In the genomic region with DNA sequence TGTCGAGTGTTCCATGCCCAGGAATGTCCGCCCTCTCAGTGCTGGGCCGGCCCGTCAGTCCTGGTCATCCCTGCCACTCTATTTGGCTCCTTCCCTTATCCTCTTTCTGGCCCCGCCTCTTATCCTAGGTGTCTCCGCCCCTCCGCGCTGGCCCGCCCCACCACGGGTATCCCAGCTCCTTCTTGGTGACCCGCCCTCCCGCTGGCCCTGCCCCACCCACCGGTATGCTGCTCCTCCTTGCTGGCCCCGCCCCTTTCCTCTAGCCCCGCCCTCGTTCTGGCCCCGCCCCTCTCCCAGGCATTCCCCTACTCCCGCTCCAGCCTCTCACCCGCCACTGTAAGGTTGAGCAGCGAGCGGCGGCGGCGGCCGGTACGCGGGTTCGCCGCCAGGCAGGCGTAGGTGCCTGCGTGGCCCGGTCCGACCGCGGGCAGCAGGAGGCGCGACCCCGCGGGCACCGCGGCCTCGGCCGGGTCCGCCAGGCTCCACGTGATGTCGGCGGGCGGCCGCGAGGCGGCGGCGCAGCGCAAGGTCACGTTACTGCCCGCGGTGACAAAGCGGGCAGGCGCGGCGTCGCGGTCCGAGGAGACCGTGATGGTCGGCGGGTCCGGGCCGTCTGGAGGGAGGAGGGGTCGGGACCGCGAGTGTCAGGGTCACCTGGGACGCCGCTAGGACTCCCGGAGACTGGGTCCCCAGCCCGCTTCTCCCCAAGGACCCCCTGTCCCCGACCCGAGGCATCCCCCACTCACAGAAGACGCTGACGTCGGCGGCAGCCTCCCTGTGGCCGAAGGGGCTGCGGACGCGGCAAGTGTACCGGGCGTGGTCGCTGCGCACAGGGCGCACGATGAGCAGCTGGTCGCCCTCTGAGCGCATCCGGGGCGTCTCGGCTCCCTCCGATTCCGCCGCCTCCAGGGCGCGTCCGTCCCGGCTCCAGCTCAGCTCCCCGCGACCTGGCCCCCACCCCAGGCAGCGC, we compare ENCODE assay signal across 1 cellular context.
TF ChIP-seq lines count a peak whose summit lies in the region.

No MANE protein-coding gene starts in this region.

TF ChIP-seq in GM12878, 131 proteins besides CTCF, POLR2A, EP300 and RAD21 (continued from another document):
- TF ChIP-seq, protein P1, sequence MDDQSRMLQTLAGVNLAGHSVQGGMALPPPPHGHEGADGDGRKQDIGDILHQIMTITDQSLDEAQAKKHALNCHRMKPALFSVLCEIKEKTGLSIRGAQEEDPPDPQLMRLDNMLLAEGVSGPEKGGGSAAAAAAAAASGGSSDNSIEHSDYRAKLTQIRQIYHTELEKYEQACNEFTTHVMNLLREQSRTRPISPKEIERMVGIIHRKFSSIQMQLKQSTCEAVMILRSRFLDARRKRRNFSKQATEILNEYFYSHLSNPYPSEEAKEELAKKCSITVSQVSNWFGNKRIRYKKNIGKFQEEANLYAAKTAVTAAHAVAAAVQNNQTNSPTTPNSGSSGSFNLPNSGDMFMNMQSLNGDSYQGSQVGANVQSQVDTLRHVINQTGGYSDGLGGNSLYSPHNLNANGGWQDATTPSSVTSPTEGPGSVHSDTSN (IDR thresholded peaks at IDR 0.05; ENCODE audit: insufficient replicate concordance, low read depth, low read length) = peak; percentile 55
- TF ChIP-seq, protein P2, sequence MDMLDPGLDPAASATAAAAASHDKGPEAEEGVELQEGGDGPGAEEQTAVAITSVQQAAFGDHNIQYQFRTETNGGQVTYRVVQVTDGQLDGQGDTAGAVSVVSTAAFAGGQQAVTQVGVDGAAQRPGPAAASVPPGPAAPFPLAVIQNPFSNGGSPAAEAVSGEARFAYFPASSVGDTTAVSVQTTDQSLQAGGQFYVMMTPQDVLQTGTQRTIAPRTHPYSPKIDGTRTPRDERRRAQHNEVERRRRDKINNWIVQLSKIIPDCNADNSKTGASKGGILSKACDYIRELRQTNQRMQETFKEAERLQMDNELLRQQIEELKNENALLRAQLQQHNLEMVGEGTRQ (IDR thresholded peaks at IDR 0.05; ENCODE audit: borderline replicate concordance, low read depth, low read length) = peak; percentile 67
- TF ChIP-seq NR2C1 (IDR thresholded peaks at IDR 0.05) = peak; percentile 44; the same call in 1 of the 2 replicates
- 0 out of 2 replicates have a peak, but pooled peaks have one; percentile 20 for TF ChIP-seq ZNF24 (IDR thresholded peaks at IDR 0.05)
- TF ChIP-seq NR2F1 (conservative IDR thresholded peaks at IDR 0.05) = peak; percentile 86
- peak; percentile 93 for TF ChIP-seq GATAD2B (conservative IDR thresholded peaks at IDR 0.05; ENCODE audit: low read depth)
- TF ChIP-seq RELA (IDR thresholded peaks at IDR 0.05; ENCODE audit: borderline replicate concordance, partially characterized antibody) = peak; percentile 62
- TF ChIP-seq MYB (IDR thresholded peaks at IDR 0.05; ENCODE audit: borderline replicate concordance, low read depth, low read length) = no peak
- TF ChIP-seq ZSCAN29 (IDR thresholded peaks at IDR 0.05) = peak; percentile 58; the same call in 1 of the 2 replicates
- TF ChIP-seq, protein P3, sequence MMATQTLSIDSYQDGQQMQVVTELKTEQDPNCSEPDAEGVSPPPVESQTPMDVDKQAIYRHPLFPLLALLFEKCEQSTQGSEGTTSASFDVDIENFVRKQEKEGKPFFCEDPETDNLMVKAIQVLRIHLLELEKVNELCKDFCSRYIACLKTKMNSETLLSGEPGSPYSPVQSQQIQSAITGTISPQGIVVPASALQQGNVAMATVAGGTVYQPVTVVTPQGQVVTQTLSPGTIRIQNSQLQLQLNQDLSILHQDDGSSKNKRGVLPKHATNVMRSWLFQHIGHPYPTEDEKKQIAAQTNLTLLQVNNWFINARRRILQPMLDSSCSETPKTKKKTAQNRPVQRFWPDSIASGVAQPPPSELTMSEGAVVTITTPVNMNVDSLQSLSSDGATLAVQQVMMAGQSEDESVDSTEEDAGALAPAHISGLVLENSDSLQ (IDR thresholded peaks at IDR 0.05) = peak; percentile 89
